In the genomic region with DNA sequence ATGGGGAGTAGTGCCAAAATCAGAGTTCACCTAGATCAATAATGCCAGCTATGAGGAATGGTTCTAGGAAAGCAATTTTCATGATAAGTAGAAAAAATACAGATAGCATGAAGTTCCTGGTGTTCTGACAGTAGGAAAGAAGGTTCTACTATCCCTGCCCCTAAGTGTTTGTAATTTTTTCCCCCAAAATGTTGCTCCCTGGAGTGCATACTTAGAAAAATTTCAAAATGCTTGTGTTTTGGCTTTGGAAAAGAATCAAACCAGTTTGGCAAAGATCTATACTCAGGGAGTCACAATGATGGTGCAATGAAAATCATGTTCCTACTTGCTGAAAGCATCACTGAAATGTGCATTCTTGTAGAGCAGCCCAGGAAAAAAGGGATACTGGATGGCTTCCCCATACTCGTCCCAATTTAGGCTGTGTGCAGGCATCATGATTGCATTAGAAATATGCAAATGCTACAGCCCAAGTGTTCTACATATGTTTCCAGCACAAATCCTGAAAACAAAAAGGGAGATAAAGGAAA, we compare ENCODE assay signal across 24 cellular contexts.
"Had no signal": no experiment of that assay in that cellular context is flagged by ENCODE, and none has a peak within 500 bp of the region (broad histone marks: within the 10 kb centered on the region; RNA-seq: fewer than 3 reads in every experiment).

No MANE protein-coding gene starts in this region.

- H3K27me3 ChIP-seq: neural progenitor cell, spleen, suprapubic skin, transverse colon, upper lobe of right lung, uterus had no signal

- ATAC-seq: naive thymus-derived CD4-positive, alpha-beta T cell; stimulated activated memory B cell treated with anti-CD40 and anti-IgM and Interleukin-4, amounts not matched to agents 10 μg/mL and 1 μg/mL and 100 μg/mL, for 72 hours; stimulated activated naive CD8-positive, alpha-beta T cell treated with anti-CD3 and anti-CD28 coated beads, Interleukin-15, Interleukin-2, amounts not matched to agents 100 U/mL and 50 U/mL, for 24 hours; upper lobe of right lung had no signal

- H3K27ac Mint-ChIP-seq: naive thymus-derived CD4-positive, alpha-beta T cell; nephron; neural progenitor cell; progenitor cell of endocrine pancreas; stimulated activated memory B cell treated with anti-CD40 and anti-IgM and Interleukin-4, amounts not matched to agents 10 μg/mL and 1 μg/mL and 100 μg/mL, for 72 hours had no signal

- H3K27ac ChIP-seq: coronary artery, neural progenitor cell, parathyroid adenoma, skin epidermis, spleen, suprapubic skin, transverse colon, upper lobe of right lung, uterus had no signal

- H3K4me1 ChIP-seq: neural progenitor cell, parathyroid adenoma, spleen, suprapubic skin, transverse colon, upper lobe of right lung, uterus had no signal

- H3K4me2 ChIP-seq: neural progenitor cell had no signal

- H2AFZ ChIP-seq: neural progenitor cell, parathyroid adenoma had no signal

- H3K9me3 Mint-ChIP-seq: neural progenitor cell; stimulated activated memory B cell treated with anti-CD40 and anti-IgM and Interleukin-4, amounts not matched to agents 10 μg/mL and 1 μg/mL and 100 μg/mL, for 72 hours had no signal

- DNase-seq: dermis blood vessel endothelial cell; effector memory CD4-positive, alpha-beta T cell; erythroblast; foreskin melanocyte; mesendoderm; midbrain; naive thymus-derived CD4-positive, alpha-beta T cell; right cardiac atrium; spleen; stimulated activated CD4-positive, alpha-beta T cell treated with anti-CD3 and anti-CD28 coated beads, Interleukin-4, amount 100 ng/mL, for 4 hours; stimulated activated naive CD8-positive, alpha-beta T cell treated with anti-CD3 and anti-CD28 coated beads, Interleukin-15, Interleukin-2, amounts not matched to agents 100 U/mL and 50 U/mL, for 24 hours; transverse colon; upper lobe of right lung; uterus had no signal

- H3K79me2 ChIP-seq: parathyroid adenoma had no signal

- H3K4me3 Mint-ChIP-seq: naive thymus-derived CD4-positive, alpha-beta T cell; nephron; neural progenitor cell; stimulated activated memory B cell treated with anti-CD40 and anti-IgM and Interleukin-4, amounts not matched to agents 10 μg/mL and 1 μg/mL and 100 μg/mL, for 72 hours had no signal

- H3K4me3 ChIP-seq: coronary artery, neural progenitor cell, skin epidermis, spleen, suprapubic skin, transverse colon, upper lobe of right lung, uterus had no signal

- H3K36me3 ChIP-seq: neural progenitor cell, spleen, suprapubic skin, transverse colon, upper lobe of right lung, uterus had no signal

- H3K36me3 Mint-ChIP-seq: naive thymus-derived CD4-positive, alpha-beta T cell; neural progenitor cell; stimulated activated memory B cell treated with anti-CD40 and anti-IgM and Interleukin-4, amounts not matched to agents 10 μg/mL and 1 μg/mL and 100 μg/mL, for 72 hours had no signal

- FAIRE-seq: endothelial cell of umbilical vein, keratinocyte had no signal

- H3K4me1 Mint-ChIP-seq: naive thymus-derived CD4-positive, alpha-beta T cell; nephron; neural progenitor cell; stimulated activated memory B cell treated with anti-CD40 and anti-IgM and Interleukin-4, amounts not matched to agents 10 μg/mL and 1 μg/mL and 100 μg/mL, for 72 hours had no signal

- H3K9ac ChIP-seq: neural progenitor cell, parathyroid adenoma had no signal

- H3K27me3 Mint-ChIP-seq: naive thymus-derived CD4-positive, alpha-beta T cell; progenitor cell of endocrine pancreas; stimulated activated memory B cell treated with anti-CD40 and anti-IgM and Interleukin-4, amounts not matched to agents 10 μg/mL and 1 μg/mL and 100 μg/mL, for 72 hours had no signal

- H3K9me3 ChIP-seq: suprapubic skin, transverse colon, upper lobe of right lung, uterus had no signal
